ENCODE assay signal across 24 cellular contexts in genomic region chr3:31770822-31771326, GRCh38.
DNase-seq lines count a peak whose midpoint lies in the region; ATAC-seq, FAIRE-seq and TF ChIP-seq lines count a peak whose summit lies in the region.
"Had no signal": no experiment of that assay in that cellular context is flagged by ENCODE, and none has a peak within 500 bp of the region (broad histone marks: within the 10 kb centered on the region; RNA-seq: fewer than 3 reads in every experiment).

No MANE protein-coding gene starts in this region.

- H3K4me1 ChIP-seq in keratinocyte (ENCODE audit: control insufficient read depth, extremely low read depth, insufficient read depth, low read length) = no peaks in the 10 kb centered on the region
- H3K4me1 ChIP-seq in esophagus muscularis mucosa = peaks cover 0 to 5% (median 2%) of the 10 kb centered on the region in 4 donors
- H3K4me1 ChIP-seq in upper lobe of right lung = peaks cover 3% of the 10 kb centered on the region
- H3K4me1 ChIP-seq: A549 had no signal

- H3K4me3 ChIP-seq in AG10803 (ENCODE audit: low read length) (no peak overlapping the region), cardiac fibroblast (replicated peaks in 1 of 2; ENCODE audit: low read depth in 2 of 2, low read length in 2 of 2) (no peak overlapping the region), keratinocyte (ENCODE audit: control insufficient read depth in 2 of 3, extremely low read depth in 1 of 3, insufficient read depth in 2 of 3, low read depth in 1 of 3, low read length in 3 of 3) (no peak overlapping the region), esophagus muscularis mucosa (no peak overlapping the region), upper lobe of right lung (no peak overlapping the region)
- H3K4me3 ChIP-seq: A549, lung, sigmoid colon had no signal

- FAIRE-seq in keratinocyte (lab: Jason Lieb, UNC) = peak; percentile 5
- FAIRE-seq: A549, H1 had no signal

- peaks cover 55% of the 10 kb centered on the region for H3K79me2 ChIP-seq in keratinocyte (ENCODE audit: control insufficient read depth, insufficient read depth, low read length)

- H3K27me3 ChIP-seq in keratinocyte (ENCODE audit: control insufficient read depth, extremely low read depth, insufficient read depth, low read length) (no peaks in the 10 kb centered on the region), esophagus muscularis mucosa (no peaks in the 10 kb centered on the region), upper lobe of right lung (no peaks in the 10 kb centered on the region)
- H3K27me3 ChIP-seq: sigmoid colon had no signal

- dilution Hi-C loops in keratinocyte (cut with MboI; ENCODE audit: extremely low pct_ligation_motif_present, low sequenced_read_pairs) = no loop called here

- 81% methylated on average over 5 of the region's 5 CpGs for WGBS in esophagus muscularis mucosa

- H3K9me3 ChIP-seq in keratinocyte (ENCODE audit: control insufficient read depth, low read depth, low read length) (no peaks in the 10 kb centered on the region), esophagus muscularis mucosa (no peaks in the 10 kb centered on the region), upper lobe of right lung (no peaks in the 10 kb centered on the region)
- H3K9me3 ChIP-seq: A549, sigmoid colon had no signal

- H3K9me1 ChIP-seq in keratinocyte (ENCODE audit: control insufficient read depth, extremely low read depth, insufficient read depth, low read length) = no peaks in the 10 kb centered on the region

- H3K27ac ChIP-seq in keratinocyte (ENCODE audit: control insufficient read depth, insufficient read depth, low read length) = no peak overlapping the region
- H3K27ac ChIP-seq in esophagus muscularis mucosa (replicated peaks in 1 of 4) = no peak overlapping the region
- no peak overlapping the region for H3K27ac ChIP-seq in upper lobe of right lung
- H3K27ac ChIP-seq: A549, KMS-11, sigmoid colon had no signal

- DNase-seq in AG10803 (ENCODE audit: low read depth) = peak; percentile 20
- peak; percentile 3 for DNase-seq in NCI-H226
- DNase-seq in cardiac fibroblast (ENCODE audit: low read depth in 2 of 2) = peak; percentile 14 to 55
- no peak for DNase-seq in keratinocyte (ENCODE audit: low read depth, low spot score)
- DNase-seq in esophagus muscularis mucosa (ENCODE audit: extremely low spot score) = no peak
- DNase-seq in upper lobe of right lung = no peak
- no peak for DNase-seq in activated T-cell treated with anti-CD3 and anti-CD28 coated beads for 4 hours
- DNase-seq in NCI-H1105 treated with DMSO at 0.1 percent for 48 hours (lab: John Stamatoyannopoulos, UW) = no peak
- DNase-seq: activated CD4-positive, alpha-beta T cell treated with anti-CD3 and anti-CD28 coated beads, Interleukin-2, amount 50 U/mL, for 4 hours; activated CD8-positive, alpha-beta memory T cell treated with anti-CD3 and anti-CD28 coated beads, Interleukin-2, amount 50 U/mL, for 4 hours; CD8-positive, alpha-beta memory T cell; DMS153; kidney glomerular epithelial cell; NCI-H1092; NCI-H2029; NCI-H748 treated with DMSO at 0.1 percent for 48 hours; SHP77; sigmoid colon; T-helper 9 cell had no signal

- intact Hi-C loops in esophagus muscularis mucosa (cut with DNase I) = no loop called here
- intact Hi-C loops in upper lobe of right lung (cut with DNase I) = no loop called here

- TF ChIP-seq CTCF in AG10803 (conservative IDR thresholded peaks at IDR 0.05; ENCODE audit: low read length) (no peak), cardiac fibroblast (IDR thresholded peaks at IDR 0.05; ENCODE audit: low read depth, low read length) (no peak), keratinocyte (optimal IDR thresholded peaks at IDR 0.05 in 1 of 3, IDR thresholded peaks at IDR 0.05 in 1 of 3, conservative IDR thresholded peaks at IDR 0.05 in 1 of 3; ENCODE audit: extremely low read depth in 1 of 3, insufficient read depth in 2 of 3, low read length in 3 of 3) (no peak), esophagus muscularis mucosa (IDR thresholded peaks at IDR 0.05) (no peak), upper lobe of right lung (IDR thresholded peaks at IDR 0.05) (no peak)

- H3K36me3 ChIP-seq in keratinocyte (ENCODE audit: control insufficient read depth in 2 of 2, extremely low read depth in 1 of 2, insufficient read depth in 2 of 2, low read length in 2 of 2) (peaks cover 2 to 12% of the 10 kb centered on the region in 2 experiments), esophagus muscularis mucosa (no peaks in the 10 kb centered on the region), upper lobe of right lung (no peaks in the 10 kb centered on the region)
- H3K36me3 ChIP-seq: sigmoid colon had no signal

- no peak for ATAC-seq in upper lobe of right lung
- ATAC-seq: WTC11 had no signal

- H3K4me2 ChIP-seq in keratinocyte (ENCODE audit: control insufficient read depth, extremely low read depth, insufficient read depth, low read depth, low read length) = no peak overlapping the region
- H3K4me2 ChIP-seq: A549, KMS-11 had no signal

- H4K20me1 ChIP-seq in keratinocyte (ENCODE audit: control insufficient read depth, extremely low read depth, insufficient read depth, low read length) = no peaks in the 10 kb centered on the region

- TF ChIP-seq EP300 in esophagus muscularis mucosa (IDR thresholded peaks at IDR 0.05) = no peak

- H2AFZ ChIP-seq in keratinocyte (ENCODE audit: control insufficient read depth, low read length) = no peak overlapping the region

- no peak overlapping the region for H3K9ac ChIP-seq in keratinocyte (ENCODE audit: control insufficient read depth, extremely low read depth, insufficient read depth, low read length)
- H3K9ac ChIP-seq: KMS-11 had no signal

- no peak for TF ChIP-seq POLR2A in esophagus muscularis mucosa (IDR thresholded peaks at IDR 0.05; ENCODE audit: low read depth)

Comparison
In these comparisons a context has a peak if more than half of its experiments do, and no peak if none do; other contexts are left out.
1. DNase-seq: peak in AG10803 (single experiment), NCI-H226 (single experiment) and cardiac fibroblast (2 of 2); none in keratinocyte (single experiment), esophagus muscularis mucosa (single experiment), upper lobe of right lung (single experiment), activated T-cell treated with anti-CD3 and anti-CD28 coated beads for 4 hours (single experiment) and NCI-H1105 treated with DMSO at 0.1 percent for 48 hours (single experiment).